In the genomic region with DNA sequence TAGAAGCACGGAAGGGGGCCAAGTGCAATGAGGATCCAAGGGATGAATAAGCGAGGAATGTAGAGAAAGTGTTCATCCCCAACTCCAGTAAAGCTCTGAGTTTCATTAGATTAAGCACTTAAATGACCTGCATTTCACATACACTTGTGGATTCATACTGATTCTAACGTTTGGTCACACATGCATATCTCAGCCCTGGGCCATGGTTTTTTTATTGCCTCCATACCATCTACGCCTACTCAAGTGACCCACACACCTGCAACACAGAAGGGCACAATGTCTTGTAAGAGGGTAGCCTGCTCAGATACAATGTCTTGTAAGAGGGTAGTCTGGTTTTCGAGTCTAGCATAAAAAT, we compare ENCODE assay signal across 8 cellular contexts. TPM values are rescaled to one million over a fixed set of nuclear protein-coding genes. Genes with fewer than 3 reads are reported as not detected.
DNase-seq lines count a peak whose midpoint lies in the region; ATAC-seq and TF ChIP-seq lines count a peak whose summit lies in the region.

No MANE protein-coding gene starts in this region.

- H3K27ac Mint-ChIP-seq in activated naive CD4-positive, alpha-beta T cell treated with anti-CD3 and anti-CD28 coated beads, Interleukin-2, amount 10 ng/mL, durations not matched to agents 7 days and 5 days = peak overlapping the region; percentile 97
- H3K27ac Mint-ChIP-seq in brain = peak overlapping the region; percentile 92 to 98 (median 94)

- H3K36me3 ChIP-seq in mesodermal cell (ENCODE audit: control insufficient read depth, insufficient read depth, low read length) = peaks cover 8% of the 10 kb centered on the region

- no peaks in the 10 kb centered on the region for H3K9me3 Mint-ChIP-seq in activated naive CD4-positive, alpha-beta T cell treated with anti-CD3 and anti-CD28 coated beads, Interleukin-2, amount 10 ng/mL, durations not matched to agents 7 days and 5 days
- no peaks in the 10 kb centered on the region for H3K9me3 Mint-ChIP-seq in brain

- 25 to 38% methylated on average over 3 of the region's 5 CpGs for WGBS in mesodermal cell (ENCODE audit: insufficient coverage in 2 of 2), 2 experiments

- no peak overlapping the region for H3K27ac ChIP-seq in mesodermal cell (ENCODE audit: low read depth, low read length, severe bottlenecking)

- CTCF ChIA-PET in activated naive CD4-positive, alpha-beta T cell treated with anti-CD3 and anti-CD28 coated beads, Interleukin-2, amount 10 ng/mL, durations not matched to agents 7 days and 5 days (lab: Charles Lee) = interaction anchor here (1.6 to 12.1 kb wide), 4 partner anchors 42 to 136 kb away, joined by 3 to 190 read pairs (median 13); partner anchors contain the start of gene MAL

- peaks cover 29% of the 10 kb centered on the region for H3K36me3 Mint-ChIP-seq in activated naive CD4-positive, alpha-beta T cell treated with anti-CD3 and anti-CD28 coated beads, Interleukin-2, amount 10 ng/mL, durations not matched to agents 7 days and 5 days
- peaks cover 29% of the 10 kb centered on the region for H3K36me3 Mint-ChIP-seq in brain

- no peaks in the 10 kb centered on the region for H3K9me3 ChIP-seq in mesodermal cell (ENCODE audit: control insufficient read depth, low read length)

- H3K27me3 Mint-ChIP-seq in activated naive CD4-positive, alpha-beta T cell treated with anti-CD3 and anti-CD28 coated beads, Interleukin-2, amount 10 ng/mL, durations not matched to agents 7 days and 5 days = no peaks in the 10 kb centered on the region
- H3K27me3 Mint-ChIP-seq in brain = peaks cover 11% of the 10 kb centered on the region

- TF ChIP-seq CTCF in brain (conservative IDR thresholded peaks at IDR 0.05) = no peak

- ATAC-seq in HG03442 (IDR thresholded peaks at IDR 0.05; ENCODE audit: unreplicated experiment) = peak; percentile 4
- ATAC-seq in HG03342 (IDR thresholded peaks at IDR 0.05; ENCODE audit: unreplicated experiment) = no peak

- no peak for DNase-seq in activated naive CD4-positive, alpha-beta T cell treated with anti-CD3 and anti-CD28 coated beads, Interleukin-2, amount 10 ng/mL, durations not matched to agents 7 days and 5 days
- no peak for DNase-seq in activated naive CD4-positive, alpha-beta T cell (lab: John Stamatoyannopoulos, UW)
- DNase-seq in cerebellum (ENCODE audit: low spot score) (no peak), KG1 (lab: John Stamatoyannopoulos, UW) (no peak)

- H3K4me3 ChIP-seq in mesodermal cell (ENCODE audit: extremely low read depth, insufficient read depth, low read length, poor library complexity, severe bottlenecking) = peak overlapping the region; percentile 92

- H3K4me3 Mint-ChIP-seq in activated naive CD4-positive, alpha-beta T cell treated with anti-CD3 and anti-CD28 coated beads, Interleukin-2, amount 10 ng/mL, durations not matched to agents 7 days and 5 days = peak overlapping the region; percentile 98
- peak overlapping the region; percentile 96 to 99 (median 98) for H3K4me3 Mint-ChIP-seq in brain

- H3K4me1 Mint-ChIP-seq in activated naive CD4-positive, alpha-beta T cell treated with anti-CD3 and anti-CD28 coated beads, Interleukin-2, amount 10 ng/mL, durations not matched to agents 7 days and 5 days = peaks cover 44% of the 10 kb centered on the region
- peaks cover 50% of the 10 kb centered on the region for H3K4me1 Mint-ChIP-seq in brain

- H3K4me1 ChIP-seq in mesodermal cell (ENCODE audit: control insufficient read depth, insufficient read depth, low read length, poor library complexity, severe bottlenecking) = no peaks in the 10 kb centered on the region

RNA-seq across cellular contexts. Expression of gene MRPS5, which starts 0.6 kb away (rescaled TPM):
- 36.1 TPM for polyA plus RNA-seq in brain (ENCODE audit: insufficient read depth, low read depth, low replicate concordance)
- polyA plus RNA-seq in mesodermal cell (2013, experiment 1 of 2) = 61.2 TPM
- polyA plus RNA-seq in mesodermal cell (2013, experiment 2 of 2) = 59.0 TPM
- total RNA-seq in cerebellum = 49.5 TPM

RNA-seq across cellular contexts. Expression of gene ZNF514, which starts 37.5 kb away (rescaled TPM):
- 7.5 TPM for polyA plus RNA-seq in brain (ENCODE audit: insufficient read depth, low read depth, low replicate concordance)
- 12.7 TPM for polyA plus RNA-seq in mesodermal cell (2013, experiment 1 of 2)
- polyA plus RNA-seq in mesodermal cell (2013, experiment 2 of 2) = 14.6 TPM
- total RNA-seq in cerebellum = 33.6 TPM

RNA-seq across cellular contexts. Expression of gene ZNF2, which starts 43.4 kb away (rescaled TPM):
- 2.8 TPM for polyA plus RNA-seq in brain (ENCODE audit: insufficient read depth, low read depth, low replicate concordance)
- 4.7 TPM for polyA plus RNA-seq in mesodermal cell (2013, experiment 1 of 2)
- 3.7 TPM for polyA plus RNA-seq in mesodermal cell (2013, experiment 2 of 2)
- 8.0 TPM for total RNA-seq in cerebellum
